In genomic region chr11:34599406-34599901, GRCh38 we compare ENCODE assay signal across 10 cellular contexts. TPM values are rescaled to one million over a fixed set of nuclear protein-coding genes. Genes with fewer than 3 reads are reported as not detected.
DNase-seq lines count a peak whose midpoint lies in the region; ATAC-seq and TF ChIP-seq lines count a peak whose summit lies in the region.
"Had no signal": no experiment of that assay in that cellular context is flagged by ENCODE, and none has a peak within 500 bp of the region (broad histone marks: within the 10 kb centered on the region; RNA-seq: fewer than 3 reads in every experiment).

No MANE protein-coding gene starts in this region.

- no peak overlapping the region for H3K4me3 ChIP-seq in AG04449 (ENCODE audit: low read depth, low read length)
- H3K4me3 ChIP-seq: suprapubic skin had no signal

- TF ChIP-seq CTCF in AG04449 (IDR thresholded peaks at IDR 0.05; ENCODE audit: insufficient read depth, low read length, missing control alignments): no peak
- no peak for TF ChIP-seq CTCF in VCaP (conservative IDR thresholded peaks at IDR 0.05)

- H3K9me3 Mint-ChIP-seq in stimulated activated naive B cell treated with anti-CD40 and anti-IgM and Interleukin-4, amounts not matched to agents 10 μg/mL and 1 μg/mL and 100 μg/mL, for 72 hours: peaks cover 0 to 1% of the 10 kb centered on the region in 2 donors
- H3K9me3 Mint-ChIP-seq in activated CD4-positive, alpha-beta memory T cell treated with anti-CD3 and anti-CD28 coated beads for 36 hours: no peaks in the 10 kb centered on the region

- DNase-seq in AG04449 (ENCODE audit: low read depth, low spot score) (peak; percentile 41), HS-5 (ENCODE audit: low read depth) (peak; percentile 94), kidney tubule cell (ENCODE audit: low spot score) (peak; percentile 91)
- no peak for DNase-seq in stimulated activated naive B cell treated with anti-CD40 and anti-IgM and Interleukin-4, amounts not matched to agents 10 μg/mL and 1 μg/mL and 100 μg/mL, for 72 hours
- no peak for DNase-seq in activated CD4-positive, alpha-beta memory T cell treated with anti-CD3 and anti-CD28 coated beads for 36 hours
- DNase-seq: DND-41 had no signal

- POLR2A ChIA-PET in AG04449 (lab: Yijun Ruan, JAX): no interaction called here
- POLR2A ChIA-PET in activated CD4-positive, alpha-beta memory T cell treated with anti-CD3 and anti-CD28 coated beads for 36 hours (lab: Charles Lee): no interaction called here

- H3K27ac Mint-ChIP-seq in stimulated activated naive B cell treated with anti-CD40 and anti-IgM and Interleukin-4, amounts not matched to agents 10 μg/mL and 1 μg/mL and 100 μg/mL, for 72 hours: no peak overlapping the region
- no peak overlapping the region for H3K27ac Mint-ChIP-seq in activated CD4-positive, alpha-beta memory T cell treated with anti-CD3 and anti-CD28 coated beads for 36 hours

- intact Hi-C loops in activated CD4-positive, alpha-beta memory T cell treated with anti-CD3 and anti-CD28 coated beads for 36 hours (cut with micrococcal nuclease): loop anchor here (1.0 kb wide), 1 partner anchor 51 kb away; no protein-coding TSS in a partner anchor

- ATAC-seq in GM21447 (IDR thresholded peaks at IDR 0.05; ENCODE audit: unreplicated experiment): no peak
- ATAC-seq in GM21717 (IDR thresholded peaks at IDR 0.05; ENCODE audit: unreplicated experiment): no peak
- ATAC-seq in stimulated activated naive B cell treated with anti-CD40 and anti-IgM and Interleukin-4, amounts not matched to agents 10 μg/mL and 1 μg/mL and 100 μg/mL, for 72 hours (replicated peaks): no peak

- CTCF ChIA-PET in AG04449 (lab: Yijun Ruan, JAX): no interaction called here
- CTCF ChIA-PET in activated CD4-positive, alpha-beta memory T cell treated with anti-CD3 and anti-CD28 coated beads for 36 hours (lab: Charles Lee): no interaction called here

- peak overlapping the region; percentile 92 for H3K27ac ChIP-seq in VCaP
- H3K27ac ChIP-seq: suprapubic skin had no signal

- no peak overlapping the region for H3K4me3 Mint-ChIP-seq in stimulated activated naive B cell treated with anti-CD40 and anti-IgM and Interleukin-4, amounts not matched to agents 10 μg/mL and 1 μg/mL and 100 μg/mL, for 72 hours
- no peak overlapping the region for H3K4me3 Mint-ChIP-seq in activated CD4-positive, alpha-beta memory T cell treated with anti-CD3 and anti-CD28 coated beads for 36 hours

- H3K27me3 Mint-ChIP-seq in stimulated activated naive B cell treated with anti-CD40 and anti-IgM and Interleukin-4, amounts not matched to agents 10 μg/mL and 1 μg/mL and 100 μg/mL, for 72 hours: peaks cover 11 to 39% of the 10 kb centered on the region in 2 donors
- peaks cover 1% of the 10 kb centered on the region for H3K27me3 Mint-ChIP-seq in activated CD4-positive, alpha-beta memory T cell treated with anti-CD3 and anti-CD28 coated beads for 36 hours

- peaks cover 7 to 18% of the 10 kb centered on the region in 2 donors for H3K4me1 Mint-ChIP-seq in stimulated activated naive B cell treated with anti-CD40 and anti-IgM and Interleukin-4, amounts not matched to agents 10 μg/mL and 1 μg/mL and 100 μg/mL, for 72 hours
- H3K4me1 Mint-ChIP-seq in activated CD4-positive, alpha-beta memory T cell treated with anti-CD3 and anti-CD28 coated beads for 36 hours (ENCODE audit: low read depth): peaks cover 16% of the 10 kb centered on the region

- H3K36me3 Mint-ChIP-seq in stimulated activated naive B cell treated with anti-CD40 and anti-IgM and Interleukin-4, amounts not matched to agents 10 μg/mL and 1 μg/mL and 100 μg/mL, for 72 hours: no peaks in the 10 kb centered on the region
- H3K36me3 Mint-ChIP-seq in activated CD4-positive, alpha-beta memory T cell treated with anti-CD3 and anti-CD28 coated beads for 36 hours: no peaks in the 10 kb centered on the region

RNA-seq across cellular contexts. Expression of gene EHF, which starts 21.4 kb away (rescaled TPM):
- total RNA-seq in activated CD4-positive, alpha-beta memory T cell treated with anti-CD3 and anti-CD28 coated beads for 36 hours: not detected

Comparison
In these comparisons a context has a peak if more than half of its experiments do, and no peak if none do; other contexts are left out.
1. DNase-seq: peak in AG04449 (single experiment), HS-5 (single experiment) and kidney tubule cell (single experiment); none in stimulated activated naive B cell treated with anti-CD40 and anti-IgM and Interleukin-4, amounts not matched to agents 10 μg/mL and 1 μg/mL and 100 μg/mL, for 72 hours (single experiment) and activated CD4-positive, alpha-beta memory T cell treated with anti-CD3 and anti-CD28 coated beads for 36 hours (single experiment).